Comparison of ENCODE assay signal across 1 cellular context in the genomic region with DNA sequence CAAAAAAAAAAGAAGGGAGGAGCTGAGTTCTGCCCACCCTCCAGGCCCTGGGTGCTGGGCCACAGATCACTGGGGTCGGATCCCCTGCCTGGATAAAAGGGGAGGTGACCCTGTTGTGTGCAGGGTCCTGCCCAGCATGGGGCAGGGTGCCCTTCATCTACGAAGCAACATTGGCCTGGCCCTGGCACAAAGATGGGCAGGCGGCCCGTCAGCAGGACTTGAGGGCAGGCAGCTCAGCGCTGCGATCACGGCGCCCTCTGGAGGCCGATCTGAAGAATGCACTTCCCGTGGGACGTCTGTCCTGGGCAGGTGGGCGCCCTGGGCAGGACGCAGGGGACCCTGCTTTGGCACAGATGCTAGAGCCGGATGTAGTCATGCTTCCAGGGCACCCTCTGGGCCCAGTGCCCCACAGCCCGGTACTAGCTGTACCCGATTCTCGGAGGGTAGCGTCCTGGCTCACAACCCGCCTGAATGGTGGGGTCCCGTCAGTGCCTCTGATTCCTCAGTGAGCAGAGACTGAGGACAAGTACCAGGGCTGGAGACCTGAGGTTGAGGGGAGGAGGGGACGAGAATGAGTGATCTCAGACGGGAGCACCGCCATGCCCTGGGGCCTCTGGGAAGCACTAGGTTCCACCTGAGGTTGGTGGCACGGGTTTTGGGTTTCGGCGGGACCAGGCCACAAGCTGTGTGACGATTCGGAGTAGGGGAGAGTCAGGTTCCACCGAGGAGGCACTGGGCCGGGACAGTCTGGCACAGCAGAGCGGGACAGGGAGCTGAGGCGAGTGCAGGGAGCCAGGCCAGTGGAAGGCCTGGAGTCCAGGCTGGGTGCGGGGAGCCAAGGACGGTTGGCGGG.
TF ChIP-seq lines count a peak whose summit lies in the region.

No MANE protein-coding gene starts in this region.

TF ChIP-seq in K562, 482 proteins besides CTCF, POLR2A, EP300 and RAD21 (continued from another document):
- TF ChIP-seq BCLAF1 (IDR thresholded peaks at IDR 0.05; ENCODE audit: borderline replicate concordance in 1 of 2, control insufficient read depth in 1 of 2, low read depth in 2 of 2, low read length in 1 of 2) = no peak
